9 cellular contexts compared by ENCODE assay signal in genomic region chr10:69335063-69335587, GRCh38. TPM values are rescaled to one million over a fixed set of nuclear protein-coding genes. Genes with fewer than 3 reads are reported as not detected.
DNase-seq lines count a peak whose midpoint lies in the region; ATAC-seq, FAIRE-seq and TF ChIP-seq lines count a peak whose summit lies in the region.
"Had no signal": no experiment of that assay in that cellular context is flagged by ENCODE, and none has a peak within 500 bp of the region (broad histone marks: within the 10 kb centered on the region; RNA-seq: fewer than 3 reads in every experiment).

No MANE protein-coding gene starts in this region.

- peak overlapping the region; percentile 23 for H4K91ac ChIP-seq in neuronal stem cell (ENCODE audit: low read depth, low read length, poor library complexity)

- H3K4me3 ChIP-seq in RWPE2 (ENCODE audit: severe bottlenecking), result no peak overlapping the region
- H3K4me3 ChIP-seq in neuronal stem cell (ENCODE audit: low read length in 2 of 2), result no peak overlapping the region

- no peak overlapping the region for H3K14ac ChIP-seq in neuronal stem cell (ENCODE audit: low read length)

- peak overlapping the region; percentile 48 for H2BK12ac ChIP-seq in neuronal stem cell (ENCODE audit: low read length)

- no CpG with 5 or more reads among the region's 13 CpGs for WGBS in neuronal stem cell (ENCODE audit: extremely low coverage in 2 of 2, insufficient read length in 2 of 2, insufficient replicate concordance in 1 of 2), 2 donors

- H3K27ac ChIP-seq in RWPE2 (ENCODE audit: poor library complexity, severe bottlenecking) (peak overlapping the region; percentile 97), neuronal stem cell (replicated peaks; ENCODE audit: low read length) (no peak overlapping the region)

- peaks cover 71% of the 10 kb centered on the region for H3K4me1 ChIP-seq in RWPE2 (ENCODE audit: insufficient read depth, poor library complexity, severe bottlenecking)
- peaks cover 28 to 31% of the 10 kb centered on the region in 2 donors for H3K4me1 ChIP-seq in neuronal stem cell (ENCODE audit: control insufficient read depth in 2 of 2, insufficient read depth in 1 of 2, low read depth in 1 of 2, low read length in 2 of 2)

- H3K23ac ChIP-seq in neuronal stem cell (ENCODE audit: low read depth, low read length, poor library complexity), result peak overlapping the region; percentile 78

- H3K18ac ChIP-seq in neuronal stem cell (ENCODE audit: low read length), result peak overlapping the region; percentile 84

- no peaks in the 10 kb centered on the region for H3K9me3 ChIP-seq in RWPE2 (ENCODE audit: severe bottlenecking)
- no peaks in the 10 kb centered on the region for H3K9me3 ChIP-seq in neuronal stem cell (replicated peaks in 1 of 2; ENCODE audit: control insufficient read depth in 2 of 2, insufficient read depth in 1 of 2, low read depth in 1 of 2, low read length in 2 of 2)

- H2AFZ ChIP-seq in neuronal stem cell (ENCODE audit: low read length), result no peak overlapping the region

- no peak overlapping the region for H3K9ac ChIP-seq in neuronal stem cell (ENCODE audit: low read depth, low read length, poor library complexity)

- TF ChIP-seq CTCF in RWPE2 (IDR thresholded peaks at IDR 0.05; ENCODE audit: poor library complexity, severe bottlenecking) (no peak), D721Med (IDR thresholded peaks at IDR 0.05; ENCODE audit: insufficient read depth, missing control alignments) (no peak)

- H3K36me3 ChIP-seq in RWPE2 (ENCODE audit: low read depth) (peaks cover 32% of the 10 kb centered on the region), neuronal stem cell (replicated peaks in 1 of 2; ENCODE audit: control insufficient read depth in 2 of 2, insufficient read depth in 2 of 2, low read length in 2 of 2) (peaks cover 0 to 2% of the 10 kb centered on the region in 2 donors)

- H3K4ac ChIP-seq in neuronal stem cell (ENCODE audit: low read length), result no peak overlapping the region

- no peak overlapping the region for H2BK120ac ChIP-seq in neuronal stem cell (ENCODE audit: low read depth, low read length)

- peak overlapping the region; percentile 92 for H2AK5ac ChIP-seq in neuronal stem cell (ENCODE audit: low read depth, low read length)

- ATAC-seq in GM18502 (IDR thresholded peaks at IDR 0.05; ENCODE audit: poor library complexity, unreplicated experiment) (peak; percentile 47), RWPE2 (ENCODE audit: low read depth) (no peak), HG03460 (IDR thresholded peaks at IDR 0.05; ENCODE audit: unreplicated experiment) (no peak), GM21447 (IDR thresholded peaks at IDR 0.05; ENCODE audit: unreplicated experiment) (no peak)
- ATAC-seq: HCT116 had no signal

- DNase-seq in RWPE2 (ENCODE audit: low spot score), result no peak
- peak; percentile 57 for DNase-seq in dermis blood vessel endothelial cell
- no peak for DNase-seq in neuronal stem cell (ENCODE audit: low spot score)
- no peak for DNase-seq in D721Med (ENCODE audit: insufficient read length, low spot score)
- DNase-seq in T-helper 9 cell, result no peak

- no peak overlapping the region for H4K8ac ChIP-seq in neuronal stem cell (ENCODE audit: low read depth, low read length)

- H2BK15ac ChIP-seq in neuronal stem cell (ENCODE audit: low read length), result peak overlapping the region; percentile 38

- H3K4me2 ChIP-seq in neuronal stem cell (ENCODE audit: insufficient read depth, low read length, poor library complexity, severe bottlenecking), result no peak overlapping the region

- FAIRE-seq in D721Med (lab: Jason Lieb, UNC), result no peak

- H3K27me3 ChIP-seq in RWPE2 (ENCODE audit: insufficient read depth, poor library complexity, severe bottlenecking), result no peaks in the 10 kb centered on the region
- no peaks in the 10 kb centered on the region for H3K27me3 ChIP-seq in neuronal stem cell (ENCODE audit: control insufficient read depth in 3 of 3, insufficient read depth in 3 of 3, low read depth in 1 of 3, low read length in 3 of 3)

- peak overlapping the region; percentile 43 for H2BK5ac ChIP-seq in neuronal stem cell (ENCODE audit: low read length)

- H3K79me1 ChIP-seq in neuronal stem cell (ENCODE audit: low read depth, low read length), result peaks cover 5% of the 10 kb centered on the region

RNA-seq across cellular contexts. Expression of gene HK1, which starts 56.8 kb away (rescaled TPM):
- 110 and 142 TPM in 2 replicates for total RNA-seq in dermis blood vessel endothelial cell
- 26.2 TPM for polyA plus RNA-seq in neuronal stem cell (2013, experiment 1 of 2)
- polyA plus RNA-seq in neuronal stem cell (2013, experiment 2 of 2), result 26.0 TPM
